2 cellular contexts compared by ENCODE assay signal in genomic region chr7:105688617-105689016, GRCh38.
TF ChIP-seq lines count a peak whose summit lies in the region.

No MANE protein-coding gene starts in this region.

TF ChIP-seq in GM23338, 12 proteins besides CTCF, POLR2A, EP300 and RAD21 (continued from another document):
- no peak for TF ChIP-seq EZH2phosphoT487 (IDR thresholded peaks at IDR 0.05; ENCODE audit: unreplicated experiment)
- no peak for TF ChIP-seq ZNF114 (CRISPR knock-in tag; IDR thresholded peaks at IDR 0.05)
- no peak for TF ChIP-seq JUNB (IDR thresholded peaks at IDR 0.05; ENCODE audit: unreplicated experiment)
- no peak for TF ChIP-seq CREB1 (CRISPR knock-in tag; IDR thresholded peaks at IDR 0.05; ENCODE audit: low read depth)
- no peak for TF ChIP-seq ZNF331 (CRISPR knock-in tag; IDR thresholded peaks at IDR 0.05; ENCODE audit: low read depth)
- no peak for TF ChIP-seq EZH2 (IDR thresholded peaks at IDR 0.05; ENCODE audit: low read depth, unreplicated experiment)
- TF ChIP-seq NANOG (IDR thresholded peaks at IDR 0.05; ENCODE audit: borderline replicate concordance): no peak

TF ChIP-seq in WTC11, 78 proteins besides CTCF, POLR2A, EP300 and RAD21:
- no peak for TF ChIP-seq OVOL2 (CRISPR knock-in tag; IDR thresholded peaks at IDR 0.05; ENCODE audit: borderline replicate concordance)
- no peak for TF ChIP-seq ELF4 (CRISPR knock-in tag; IDR thresholded peaks at IDR 0.05; ENCODE audit: low read depth)
- TF ChIP-seq ZNF425 (CRISPR knock-in tag; conservative IDR thresholded peaks at IDR 0.05): no peak
- no peak for TF ChIP-seq ZNF532 (CRISPR knock-in tag; IDR thresholded peaks at IDR 0.05; ENCODE audit: borderline replicate concordance)
- TF ChIP-seq, protein P1, sequence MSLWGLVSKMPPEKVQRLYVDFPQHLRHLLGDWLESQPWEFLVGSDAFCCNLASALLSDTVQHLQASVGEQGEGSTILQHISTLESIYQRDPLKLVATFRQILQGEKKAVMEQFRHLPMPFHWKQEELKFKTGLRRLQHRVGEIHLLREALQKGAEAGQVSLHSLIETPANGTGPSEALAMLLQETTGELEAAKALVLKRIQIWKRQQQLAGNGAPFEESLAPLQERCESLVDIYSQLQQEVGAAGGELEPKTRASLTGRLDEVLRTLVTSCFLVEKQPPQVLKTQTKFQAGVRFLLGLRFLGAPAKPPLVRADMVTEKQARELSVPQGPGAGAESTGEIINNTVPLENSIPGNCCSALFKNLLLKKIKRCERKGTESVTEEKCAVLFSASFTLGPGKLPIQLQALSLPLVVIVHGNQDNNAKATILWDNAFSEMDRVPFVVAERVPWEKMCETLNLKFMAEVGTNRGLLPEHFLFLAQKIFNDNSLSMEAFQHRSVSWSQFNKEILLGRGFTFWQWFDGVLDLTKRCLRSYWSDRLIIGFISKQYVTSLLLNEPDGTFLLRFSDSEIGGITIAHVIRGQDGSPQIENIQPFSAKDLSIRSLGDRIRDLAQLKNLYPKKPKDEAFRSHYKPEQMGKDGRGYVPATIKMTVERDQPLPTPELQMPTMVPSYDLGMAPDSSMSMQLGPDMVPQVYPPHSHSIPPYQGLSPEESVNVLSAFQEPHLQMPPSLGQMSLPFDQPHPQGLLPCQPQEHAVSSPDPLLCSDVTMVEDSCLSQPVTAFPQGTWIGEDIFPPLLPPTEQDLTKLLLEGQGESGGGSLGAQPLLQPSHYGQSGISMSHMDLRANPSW (CRISPR knock-in tag; conservative IDR thresholded peaks at IDR 0.05; ENCODE audit: low read depth): no peak
- TF ChIP-seq, protein P2, sequence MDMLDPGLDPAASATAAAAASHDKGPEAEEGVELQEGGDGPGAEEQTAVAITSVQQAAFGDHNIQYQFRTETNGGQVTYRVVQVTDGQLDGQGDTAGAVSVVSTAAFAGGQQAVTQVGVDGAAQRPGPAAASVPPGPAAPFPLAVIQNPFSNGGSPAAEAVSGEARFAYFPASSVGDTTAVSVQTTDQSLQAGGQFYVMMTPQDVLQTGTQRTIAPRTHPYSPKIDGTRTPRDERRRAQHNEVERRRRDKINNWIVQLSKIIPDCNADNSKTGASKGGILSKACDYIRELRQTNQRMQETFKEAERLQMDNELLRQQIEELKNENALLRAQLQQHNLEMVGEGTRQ (CRISPR knock-in tag; IDR thresholded peaks at IDR 0.05): no peak
- TF ChIP-seq ZMAT4 (CRISPR knock-in tag; IDR thresholded peaks at IDR 0.05): no peak
- no peak for TF ChIP-seq RORB (CRISPR knock-in tag; IDR thresholded peaks at IDR 0.05)
- no peak for TF ChIP-seq ETV6 (CRISPR knock-in tag; IDR thresholded peaks at IDR 0.05)
- no peak for TF ChIP-seq ATF3 (CRISPR knock-in tag; conservative IDR thresholded peaks at IDR 0.05)
- TF ChIP-seq, protein P3, sequence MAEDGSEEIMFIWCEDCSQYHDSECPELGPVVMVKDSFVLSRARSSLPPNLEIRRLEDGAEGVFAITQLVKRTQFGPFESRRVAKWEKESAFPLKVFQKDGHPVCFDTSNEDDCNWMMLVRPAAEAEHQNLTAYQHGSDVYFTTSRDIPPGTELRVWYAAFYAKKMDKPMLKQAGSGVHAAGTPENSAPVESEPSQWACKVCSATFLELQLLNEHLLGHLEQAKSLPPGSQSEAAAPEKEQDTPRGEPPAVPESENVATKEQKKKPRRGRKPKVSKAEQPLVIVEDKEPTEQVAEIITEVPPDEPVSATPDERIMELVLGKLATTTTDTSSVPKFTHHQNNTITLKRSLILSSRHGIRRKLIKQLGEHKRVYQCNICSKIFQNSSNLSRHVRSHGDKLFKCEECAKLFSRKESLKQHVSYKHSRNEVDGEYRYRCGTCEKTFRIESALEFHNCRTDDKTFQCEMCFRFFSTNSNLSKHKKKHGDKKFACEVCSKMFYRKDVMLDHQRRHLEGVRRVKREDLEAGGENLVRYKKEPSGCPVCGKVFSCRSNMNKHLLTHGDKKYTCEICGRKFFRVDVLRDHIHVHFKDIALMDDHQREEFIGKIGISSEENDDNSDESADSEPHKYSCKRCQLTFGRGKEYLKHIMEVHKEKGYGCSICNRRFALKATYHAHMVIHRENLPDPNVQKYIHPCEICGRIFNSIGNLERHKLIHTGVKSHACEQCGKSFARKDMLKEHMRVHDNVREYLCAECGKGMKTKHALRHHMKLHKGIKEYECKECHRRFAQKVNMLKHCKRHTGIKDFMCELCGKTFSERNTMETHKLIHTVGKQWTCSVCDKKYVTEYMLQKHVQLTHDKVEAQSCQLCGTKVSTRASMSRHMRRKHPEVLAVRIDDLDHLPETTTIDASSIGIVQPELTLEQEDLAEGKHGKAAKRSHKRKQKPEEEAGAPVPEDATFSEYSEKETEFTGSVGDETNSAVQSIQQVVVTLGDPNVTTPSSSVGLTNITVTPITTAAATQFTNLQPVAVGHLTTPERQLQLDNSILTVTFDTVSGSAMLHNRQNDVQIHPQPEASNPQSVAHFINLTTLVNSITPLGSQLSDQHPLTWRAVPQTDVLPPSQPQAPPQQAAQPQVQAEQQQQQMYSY (CRISPR knock-in tag; IDR thresholded peaks at IDR 0.05): no peak
